In genomic region chrX:10216208-10216607, GRCh38 we compare ENCODE assay signal across 16 cellular contexts.
"Had no signal": no experiment of that assay in that cellular context is flagged by ENCODE, and none has a peak within 500 bp of the region (broad histone marks: within the 10 kb centered on the region; RNA-seq: fewer than 3 reads in every experiment).

No MANE protein-coding gene starts in this region.

- H3K36me3 ChIP-seq: SJSA1 had no signal

- H3K9me3 ChIP-seq: SJSA1 had no signal

- H3K27ac ChIP-seq: SJSA1, SK-N-MC had no signal

- DNase-seq: KBM-7, MV-4-11, NCI-H1048, NCI-H1105, NCI-H1436, NCI-H187 treated with DMSO at 0.1 percent for 48 hours, NCI-H2029 treated with DMSO at 0.1 percent for 48 hours, NCI-H2171, NCI-H524, NCI-H526 treated with DMSO at 0.1 percent for 48 hours, NCI-H774, Right ventricle myocardium superior, RPMI8226, SIG-M5 had no signal

- H3K4me3 ChIP-seq: SJSA1, SK-N-MC had no signal

- H3K4me1 ChIP-seq: SJSA1 had no signal

- H3K27me3 ChIP-seq: SJSA1 had no signal
